Comparison of ENCODE assay signal across 10 cellular contexts in genomic region chr13:40983269-40983668, GRCh38. TPM values are rescaled to one million over a fixed set of nuclear protein-coding genes. Genes with fewer than 3 reads are reported as not detected.
DNase-seq lines count a peak whose midpoint lies in the region; ATAC-seq, FAIRE-seq and TF ChIP-seq lines count a peak whose summit lies in the region.
"Had no signal": no experiment of that assay in that cellular context is flagged by ENCODE, and none has a peak within 500 bp of the region (broad histone marks: within the 10 kb centered on the region; RNA-seq: fewer than 3 reads in every experiment).

No MANE protein-coding gene starts in this region.

- H3K4me1 Mint-ChIP-seq in astrocyte (ENCODE audit: low read depth, unreplicated experiment) = peaks cover 29% of the 10 kb centered on the region

- peaks cover 2% of the 10 kb centered on the region for H3K36me3 Mint-ChIP-seq in astrocyte (ENCODE audit: low read depth, unreplicated experiment)

- DNase-seq in SK-N-SH (no peak), astrocyte (ENCODE audit: low read depth) (peak; percentile 17), kidney glomerular epithelial cell (lab: John Stamatoyannopoulos, UW) (peak; percentile 12), superior temporal gyrus (ENCODE audit: extremely low spot score) (peak; percentile 62), ureter (ENCODE audit: low spot score) (no peak), germinal center (ENCODE audit: low spot score) (no peak)
- DNase-seq: 8988T, PC-9 had no signal

- no peaks in the 10 kb centered on the region for H3K9me2 ChIP-seq in SK-N-SH

- H3K4me2 ChIP-seq in SK-N-SH (peak overlapping the region; percentile 44), astrocyte (ENCODE audit: low read length) (peak overlapping the region; percentile 66)
- H3K4me2 ChIP-seq: PC-9 had no signal

- H3K27ac Mint-ChIP-seq in astrocyte (ENCODE audit: unreplicated experiment) = peak overlapping the region; percentile 6

- no peak for FAIRE-seq in astrocyte (lab: Jason Lieb, UNC)

- peaks cover 0 to 11% of the 10 kb centered on the region in 2 experiments; a peak in 2 of 4 replicates for H3K4me1 ChIP-seq in SK-N-SH (ENCODE audit: control insufficient read depth in 1 of 2, insufficient read depth in 2 of 2, low read depth in 1 of 2, low read length in 1 of 2)
- H3K4me1 ChIP-seq in astrocyte (ENCODE audit: insufficient read depth, low read length) = peaks cover 6% of the 10 kb centered on the region

- H3K4me3 ChIP-seq in SK-N-SH (ENCODE audit: low read depth in 2 of 2, low read length in 1 of 2) (no peak overlapping the region), astrocyte (ENCODE audit: insufficient read depth, low read depth, low read length) (no peak overlapping the region)
- H3K4me3 ChIP-seq: PC-9 had no signal

- CTCF ChIA-PET in SK-N-SH (lab: Yijun Ruan, JAX) = no interaction called here

- H2AFZ ChIP-seq in SK-N-SH (ENCODE audit: low read depth) (no peak overlapping the region), astrocyte (ENCODE audit: low read depth, low read length) (no peak overlapping the region)
- H2AFZ ChIP-seq: PC-9 had no signal

- no peak for TF ChIP-seq RAD21 in SK-N-SH (IDR thresholded peaks at IDR 0.05; ENCODE audit: low read length)

- H4K20me1 ChIP-seq in SK-N-SH (ENCODE audit: insufficient read depth) (no peaks in the 10 kb centered on the region), astrocyte (ENCODE audit: insufficient read depth, low read length) (peaks cover 30% of the 10 kb centered on the region)

- H3K27me3 ChIP-seq in SK-N-SH (ENCODE audit: insufficient read depth) (no peaks in the 10 kb centered on the region), astrocyte (ENCODE audit: insufficient read depth, low read length) (no peaks in the 10 kb centered on the region)

- peaks cover 7% of the 10 kb centered on the region for H3F3A ChIP-seq in SK-N-SH (replicated peaks; ENCODE audit: insufficient read depth)

- H3K27ac ChIP-seq in SK-N-SH (ENCODE audit: low read depth in 2 of 2, low read length in 1 of 2) (peak overlapping the region; percentile 11 to 45), astrocyte (ENCODE audit: low read depth, low read length) (no peak overlapping the region)
- H3K27ac ChIP-seq: PC-9 had no signal

- ATAC-seq in SK-N-SH treated with all-trans-retinoic acid at 6 μM for 48 hours (no peak; the same call in 2 of the 3 replicates), HG03439 (IDR thresholded peaks at IDR 0.05; ENCODE audit: unreplicated experiment) (no peak)

- H3K36me3 ChIP-seq in SK-N-SH (replicated peaks in 1 of 2; ENCODE audit: control insufficient read depth in 1 of 2, insufficient read depth in 2 of 2, low read length in 1 of 2) (peaks cover 0 to 13% of the 10 kb centered on the region in 2 experiments), astrocyte (ENCODE audit: insufficient read depth, low read length) (no peaks in the 10 kb centered on the region)

- H3K79me2 ChIP-seq in SK-N-SH (ENCODE audit: insufficient read depth) (peaks cover 17% of the 10 kb centered on the region), astrocyte (ENCODE audit: insufficient read depth, low read length) (peaks cover 13% of the 10 kb centered on the region)

- H3K9ac ChIP-seq in SK-N-SH = peak overlapping the region; percentile 4; the same call in 1 of the 2 replicates
- no peak overlapping the region for H3K9ac ChIP-seq in astrocyte (ENCODE audit: low read length)

- H3K9me3 ChIP-seq in SK-N-SH (no peaks in the 10 kb centered on the region), astrocyte (ENCODE audit: insufficient read depth, low read depth, low read length) (no peaks in the 10 kb centered on the region)

- TF ChIP-seq CTCF in SK-N-SH (IDR thresholded peaks at IDR 0.05) (no peak), astrocyte (IDR thresholded peaks at IDR 0.05; ENCODE audit: insufficient read depth, low read depth, low read length) (no peak)

- no peaks in the 10 kb centered on the region for H3K27me3 Mint-ChIP-seq in astrocyte (ENCODE audit: low read depth, unreplicated experiment)

- TF ChIP-seq EP300 in SK-N-SH (IDR thresholded peaks at IDR 0.05; ENCODE audit: borderline replicate concordance in 1 of 2, low read depth in 1 of 2, low read length in 1 of 2) = no peak

- H3K9me3 Mint-ChIP-seq in astrocyte (ENCODE audit: unreplicated experiment) = no peaks in the 10 kb centered on the region

- no peak overlapping the region for H3K4me3 Mint-ChIP-seq in astrocyte (ENCODE audit: unreplicated experiment)

- POLR2A ChIA-PET in SK-N-SH (lab: Yijun Ruan, JAX) = no interaction called here

- WGBS in SK-N-SH (ENCODE audit: low lambda C conversion rate) = 90% methylated on average over 2 of the region's 2 CpGs

TF ChIP-seq in SK-N-SH, 30 proteins besides CTCF, POLR2A, EP300 and RAD21:
- TF ChIP-seq MEF2A (IDR thresholded peaks at IDR 0.05; ENCODE audit: borderline replicate concordance, low read depth) = no peak
- no peak for TF ChIP-seq MXI1 (IDR thresholded peaks at IDR 0.05; ENCODE audit: low read depth, low read length)
- no peak for TF ChIP-seq TCF12 (IDR thresholded peaks at IDR 0.05)
- no peak for TF ChIP-seq TEAD4 (IDR thresholded peaks at IDR 0.05; ENCODE audit: borderline replicate concordance, insufficient read depth)
- no peak for TF ChIP-seq JUND (IDR thresholded peaks at IDR 0.05)
- no peak for TF ChIP-seq EZH2phosphoT487 (IDR thresholded peaks at IDR 0.05; ENCODE audit: borderline replicate concordance, low read depth)
- TF ChIP-seq, protein P1, sequence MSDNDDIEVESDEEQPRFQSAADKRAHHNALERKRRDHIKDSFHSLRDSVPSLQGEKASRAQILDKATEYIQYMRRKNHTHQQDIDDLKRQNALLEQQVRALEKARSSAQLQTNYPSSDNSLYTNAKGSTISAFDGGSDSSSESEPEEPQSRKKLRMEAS (IDR thresholded peaks at IDR 0.05; ENCODE audit: low read depth) = no peak
- no peak for TF ChIP-seq GABPA (IDR thresholded peaks at IDR 0.05; ENCODE audit: low read depth)
- no peak for TF ChIP-seq RCOR1 (IDR thresholded peaks at IDR 0.05; ENCODE audit: low read length)
- no peak for TF ChIP-seq RFX5 (IDR thresholded peaks at IDR 0.05; ENCODE audit: low read length)
- TF ChIP-seq POLR2AphosphoS5 (IDR thresholded peaks at IDR 0.05; ENCODE audit: low read depth, low read length) = no peak
- no peak for TF ChIP-seq YY1 (IDR thresholded peaks at IDR 0.05; ENCODE audit: low read depth)

TF ChIP-seq in SK-N-SH treated with all-trans-retinoic acid at 6 μM for 48 hours, 23 proteins besides CTCF, POLR2A, EP300 and RAD21:
- TF ChIP-seq, protein P2, sequence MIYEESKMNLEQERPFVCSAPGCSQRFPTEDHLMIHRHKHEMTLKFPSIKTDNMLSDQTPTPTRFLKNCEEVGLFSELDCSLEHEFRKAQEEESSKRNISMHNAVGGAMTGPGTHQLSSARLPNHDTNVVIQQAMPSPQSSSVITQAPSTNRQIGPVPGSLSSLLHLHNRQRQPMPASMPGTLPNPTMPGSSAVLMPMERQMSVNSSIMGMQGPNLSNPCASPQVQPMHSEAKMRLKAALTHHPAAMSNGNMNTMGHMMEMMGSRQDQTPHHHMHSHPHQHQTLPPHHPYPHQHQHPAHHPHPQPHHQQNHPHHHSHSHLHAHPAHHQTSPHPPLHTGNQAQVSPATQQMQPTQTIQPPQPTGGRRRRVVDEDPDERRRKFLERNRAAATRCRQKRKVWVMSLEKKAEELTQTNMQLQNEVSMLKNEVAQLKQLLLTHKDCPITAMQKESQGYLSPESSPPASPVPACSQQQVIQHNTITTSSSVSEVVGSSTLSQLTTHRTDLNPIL (CRISPR knock-in tag; IDR thresholded peaks at IDR 0.05; ENCODE audit: low read depth) = no peak
- TF ChIP-seq ZNF70 (CRISPR knock-in tag; IDR thresholded peaks at IDR 0.05) = no peak
- TF ChIP-seq ARNTL (CRISPR knock-in tag; IDR thresholded peaks at IDR 0.05; ENCODE audit: borderline replicate concordance, low read depth) = no peak
- no peak for TF ChIP-seq ZC3H10 (CRISPR knock-in tag; IDR thresholded peaks at IDR 0.05)
- no peak for TF ChIP-seq OSR1 (CRISPR knock-in tag; IDR thresholded peaks at IDR 0.05)

RNA-seq across cellular contexts. Expression of gene ELF1, which starts 35.8 kb away (rescaled TPM):
- 11.1 and 11.6 TPM in 2 replicates for polyA plus RNA-seq in SK-N-SH (2012; rRNA removed)
- polyA plus RNA-seq in SK-N-SH (2012; cell fraction: cytosol; rRNA removed) = 12.5 and 13.6 TPM in 2 replicates
- 6.1 and 12.7 TPM in 2 replicates for polyA plus RNA-seq in SK-N-SH (2012; cell fraction: nucleus; rRNA removed)
- total RNA-seq in astrocyte (69.1 and 75.1 TPM in 2 replicates), ureter (124 TPM)

Comparison
In these comparisons a context has a peak if more than half of its experiments do, and no peak if none do; other contexts are left out.
1. DNase-seq: peak in astrocyte (single experiment), kidney glomerular epithelial cell (single experiment) and superior temporal gyrus (single experiment); none in SK-N-SH (single experiment), ureter (single experiment) and germinal center (single experiment).